In genomic region chr1:208059328-208060017, GRCh38 we compare ENCODE assay signal across 29 cellular contexts.
A peak's percentile ranks its signal among the peaks of the same experiment; 100 is the strongest.
DNase-seq lines count a peak whose midpoint lies in the region; ATAC-seq and TF ChIP-seq lines count a peak whose summit lies in the region.
"Had no signal": no experiment of that assay in that cellular context is flagged by ENCODE, and none has a peak within 500 bp of the region (broad histone marks: within the 10 kb centered on the region; RNA-seq: fewer than 3 reads in every experiment).

No MANE protein-coding gene starts in this region.

- no peaks in the 10 kb centered on the region for H3K9me3 ChIP-seq in right lobe of liver
- H3K9me3 ChIP-seq: left lung, SJCRH30, testis, uterus had no signal

- intact Hi-C loops in right lobe of liver (cut with DNase I) (no loop called here), sciatic nerve (cut with DNase I) (no loop called here)
- intact Hi-C loops in activated CD4-positive, alpha-beta memory T cell treated with anti-CD3 and anti-CD28 coated beads for 36 hours (cut with micrococcal nuclease), result no loop called here

- POLR2A ChIA-PET in activated CD4-positive, alpha-beta memory T cell treated with anti-CD3 and anti-CD28 coated beads for 36 hours (lab: Charles Lee), result no interaction called here

- H3K27me3 Mint-ChIP-seq in chondrocyte (ENCODE audit: low read depth), result no peaks in the 10 kb centered on the region
- H3K27me3 Mint-ChIP-seq in activated CD4-positive, alpha-beta memory T cell treated with anti-CD3 and anti-CD28 coated beads for 36 hours, result peaks cover 4% of the 10 kb centered on the region

- H3K4me1 Mint-ChIP-seq in chondrocyte (ENCODE audit: low read depth), result peaks cover 18% of the 10 kb centered on the region
- no peaks in the 10 kb centered on the region for H3K4me1 Mint-ChIP-seq in activated CD4-positive, alpha-beta memory T cell treated with anti-CD3 and anti-CD28 coated beads for 36 hours (ENCODE audit: low read depth)
- H3K4me1 Mint-ChIP-seq: activated CD4-positive, alpha-beta memory T cell treated with anti-CD3 and anti-CD28 coated beads, Interleukin-2, amount 10 ng/mL, durations not matched to agents 7 days and 5 days; activated T-helper 17 cell treated with anti-CD3 and anti-CD28 coated beads, Interleukin-2, amount 50 U/mL, for 72 hours had no signal

- DNase-seq in SK-N-DZ (ENCODE audit: low spot score) (peak; percentile 88), chondrocyte (ENCODE audit: low spot score) (no peak), right lobe of liver (peak in 2 of 3 donors; percentile 39 to 61), sciatic nerve (ENCODE audit: low spot score) (no peak), NCI-H526 treated with DMSO at 0.1 percent for 48 hours (lab: John Stamatoyannopoulos, UW) (no peak), inferior parietal cortex (ENCODE audit: extremely low spot score) (no peak)
- DNase-seq in activated CD4-positive, alpha-beta memory T cell treated with anti-CD3 and anti-CD28 coated beads for 36 hours, result no peak
- DNase-seq: activated CD4-positive, alpha-beta memory T cell treated with anti-CD3 and anti-CD28 coated beads, Interleukin-2, amount 10 ng/mL, durations not matched to agents 7 days and 5 days; activated CD4-positive, CD25-positive, alpha-beta regulatory T cell treated with anti-CD3 and anti-CD28 coated beads, Interleukin-2, amount 50 U/mL, for 72 hours; activated CD8-positive, alpha-beta memory T cell treated with anti-CD3 and anti-CD28 coated beads, Interleukin-2, amount 50 U/mL, for 48 hours; activated naive CD4-positive, alpha-beta T cell treated with anti-CD3 and anti-CD28 coated beads, Interleukin-2, amount 50 U/mL, for 16 hours; amniotic stem cell; Calu3; cortex of kidney; HFFc6; left lung; NCI-H1048; NCI-H1694; NCI-H2171 treated with DMSO at 0.1 percent for 48 hours; NCI-H526; SJCRH30; stimulated activated naive CD4-positive, alpha-beta T cell treated with Interleukin-2 at 50 U/mL for 16 hours; uterus had no signal

- H3K4me3 Mint-ChIP-seq in chondrocyte (ENCODE audit: unreplicated experiment), result no peak overlapping the region
- no peak overlapping the region for H3K4me3 Mint-ChIP-seq in activated CD4-positive, alpha-beta memory T cell treated with anti-CD3 and anti-CD28 coated beads for 36 hours
- H3K4me3 Mint-ChIP-seq: activated CD4-positive, alpha-beta memory T cell treated with anti-CD3 and anti-CD28 coated beads, Interleukin-2, amount 10 ng/mL, durations not matched to agents 7 days and 5 days; activated T-helper 17 cell treated with anti-CD3 and anti-CD28 coated beads, Interleukin-2, amount 50 U/mL, for 72 hours; HFFc6; neural crest cell had no signal

- no peaks in the 10 kb centered on the region for H3K9me3 Mint-ChIP-seq in chondrocyte (ENCODE audit: low read depth)
- H3K9me3 Mint-ChIP-seq in activated CD4-positive, alpha-beta memory T cell treated with anti-CD3 and anti-CD28 coated beads for 36 hours, result no peaks in the 10 kb centered on the region
- H3K9me3 Mint-ChIP-seq: activated CD4-positive, alpha-beta memory T cell treated with anti-CD3 and anti-CD28 coated beads, Interleukin-2, amount 10 ng/mL, durations not matched to agents 7 days and 5 days; activated T-helper 17 cell treated with anti-CD3 and anti-CD28 coated beads, Interleukin-2, amount 50 U/mL, for 72 hours; HFFc6; neural crest cell had no signal

- CTCF ChIA-PET in activated CD4-positive, alpha-beta memory T cell treated with anti-CD3 and anti-CD28 coated beads for 36 hours (lab: Charles Lee), result no interaction called here

- TF ChIP-seq POLR2A in right lobe of liver (IDR thresholded peaks at IDR 0.05), result no peak

- ATAC-seq in right lobe of liver, result peak; percentile 92 to 98 (median 96)
- ATAC-seq in sciatic nerve, result peak; percentile 13
- ATAC-seq in HG03460 (IDR thresholded peaks at IDR 0.05; ENCODE audit: unreplicated experiment), result no peak
- ATAC-seq: activated T-helper 17 cell treated with anti-CD3 and anti-CD28 coated beads, Interleukin-2, amount 50 U/mL, for 72 hours; left lung had no signal

- 22% methylated on average over 6 of the region's 6 CpGs for WGBS in right lobe of liver (ENCODE audit: insufficient coverage, low coverage, low lambda C conversion rate, missing lambda C conversion rate)

- H3K27ac ChIP-seq in right lobe of liver, result peak overlapping the region in 1 of 3 donors; percentile 3
- H3K27ac ChIP-seq: C4-2B, left lung, SJCRH30, testis, uterus had no signal

- H3K4me1 ChIP-seq in right lobe of liver, result peaks cover 0 to 14% (median 9%) of the 10 kb centered on the region in 4 donors
- H3K4me1 ChIP-seq: left lung, SJCRH30, uterus had no signal

- H3K27ac Mint-ChIP-seq in chondrocyte (ENCODE audit: unreplicated experiment), result peak overlapping the region; percentile 57
- H3K27ac Mint-ChIP-seq in activated CD4-positive, alpha-beta memory T cell treated with anti-CD3 and anti-CD28 coated beads for 36 hours, result no peak overlapping the region
- H3K27ac Mint-ChIP-seq: activated CD4-positive, alpha-beta memory T cell treated with anti-CD3 and anti-CD28 coated beads, Interleukin-2, amount 10 ng/mL, durations not matched to agents 7 days and 5 days; activated T-helper 17 cell treated with anti-CD3 and anti-CD28 coated beads, Interleukin-2, amount 50 U/mL, for 72 hours; HFFc6; progenitor cell of endocrine pancreas had no signal

- no peaks in the 10 kb centered on the region for H3K36me3 ChIP-seq in right lobe of liver
- H3K36me3 ChIP-seq: uterus had no signal

- H3K36me3 Mint-ChIP-seq in chondrocyte (ENCODE audit: low read depth), result peaks cover 25% of the 10 kb centered on the region
- no peaks in the 10 kb centered on the region for H3K36me3 Mint-ChIP-seq in activated CD4-positive, alpha-beta memory T cell treated with anti-CD3 and anti-CD28 coated beads for 36 hours

- TF ChIP-seq CTCF in chondrocyte (IDR thresholded peaks at IDR 0.05), result no peak
- no peak for TF ChIP-seq CTCF in right lobe of liver (IDR thresholded peaks at IDR 0.05)

- no peak overlapping the region for H3K4me3 ChIP-seq in right lobe of liver
- H3K4me3 ChIP-seq: left lung, SJCRH30, testis, uterus had no signal

- no peaks in the 10 kb centered on the region for H3K27me3 ChIP-seq in right lobe of liver
- H3K27me3 ChIP-seq: left lung, SJCRH30, testis, uterus had no signal

Comparison
In these comparisons a context has a peak if more than half of its experiments do, and no peak if none do; other contexts are left out.
1. DNase-seq: peak in SK-N-DZ (single experiment) and right lobe of liver (2 of 3); none in chondrocyte (single experiment), sciatic nerve (single experiment), NCI-H526 treated with DMSO at 0.1 percent for 48 hours (single experiment), activated CD4-positive, alpha-beta memory T cell treated with anti-CD3 and anti-CD28 coated beads for 36 hours (single experiment) and inferior parietal cortex (single experiment).